In the genomic region with DNA sequence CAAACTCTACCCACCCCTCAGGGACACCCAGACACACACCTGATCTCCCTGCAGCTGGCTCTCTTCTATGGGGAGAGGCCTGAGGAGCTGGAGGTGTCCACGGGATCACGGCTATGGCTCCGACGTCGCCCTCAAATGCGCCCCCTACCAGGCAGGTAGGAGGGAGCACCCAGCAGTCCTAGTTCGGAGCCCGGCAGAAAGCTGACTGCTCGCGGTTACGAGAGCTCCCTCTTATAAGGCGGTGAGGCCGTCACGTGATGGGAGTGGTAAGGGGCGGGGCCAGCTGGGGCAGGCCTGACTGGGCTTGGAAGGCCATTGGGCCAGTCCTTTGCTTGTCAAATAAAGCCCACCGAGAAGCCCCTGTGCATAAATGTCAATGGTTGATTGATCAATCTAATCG, we compare ENCODE assay signal across 2 cellular contexts.
TF ChIP-seq lines count a peak whose summit lies in the region.

A gene (minus strand): TSS at position 207 of the 400 bp plus-strand sequence. CDS start 681 bp downstream, outside the sequence.

TF ChIP-seq in Ishikawa, 13 proteins besides CTCF, POLR2A, EP300 and RAD21 (continued from another document):
- TF ChIP-seq, protein P1, sequence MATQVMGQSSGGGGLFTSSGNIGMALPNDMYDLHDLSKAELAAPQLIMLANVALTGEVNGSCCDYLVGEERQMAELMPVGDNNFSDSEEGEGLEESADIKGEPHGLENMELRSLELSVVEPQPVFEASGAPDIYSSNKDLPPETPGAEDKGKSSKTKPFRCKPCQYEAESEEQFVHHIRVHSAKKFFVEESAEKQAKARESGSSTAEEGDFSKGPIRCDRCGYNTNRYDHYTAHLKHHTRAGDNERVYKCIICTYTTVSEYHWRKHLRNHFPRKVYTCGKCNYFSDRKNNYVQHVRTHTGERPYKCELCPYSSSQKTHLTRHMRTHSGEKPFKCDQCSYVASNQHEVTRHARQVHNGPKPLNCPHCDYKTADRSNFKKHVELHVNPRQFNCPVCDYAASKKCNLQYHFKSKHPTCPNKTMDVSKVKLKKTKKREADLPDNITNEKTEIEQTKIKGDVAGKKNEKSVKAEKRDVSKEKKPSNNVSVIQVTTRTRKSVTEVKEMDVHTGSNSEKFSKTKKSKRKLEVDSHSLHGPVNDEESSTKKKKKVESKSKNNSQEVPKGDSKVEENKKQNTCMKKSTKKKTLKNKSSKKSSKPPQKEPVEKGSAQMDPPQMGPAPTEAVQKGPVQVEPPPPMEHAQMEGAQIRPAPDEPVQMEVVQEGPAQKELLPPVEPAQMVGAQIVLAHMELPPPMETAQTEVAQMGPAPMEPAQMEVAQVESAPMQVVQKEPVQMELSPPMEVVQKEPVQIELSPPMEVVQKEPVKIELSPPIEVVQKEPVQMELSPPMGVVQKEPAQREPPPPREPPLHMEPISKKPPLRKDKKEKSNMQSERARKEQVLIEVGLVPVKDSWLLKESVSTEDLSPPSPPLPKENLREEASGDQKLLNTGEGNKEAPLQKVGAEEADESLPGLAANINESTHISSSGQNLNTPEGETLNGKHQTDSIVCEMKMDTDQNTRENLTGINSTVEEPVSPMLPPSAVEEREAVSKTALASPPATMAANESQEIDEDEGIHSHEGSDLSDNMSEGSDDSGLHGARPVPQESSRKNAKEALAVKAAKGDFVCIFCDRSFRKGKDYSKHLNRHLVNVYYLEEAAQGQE (IDR thresholded peaks at IDR 0.05; ENCODE audit: low read depth), result no peak

TF ChIP-seq in K562, 482 proteins besides CTCF, POLR2A, EP300 and RAD21 (continued from another document):
- TF ChIP-seq ATF1 (CRISPR knock-in tag; IDR thresholded peaks at IDR 0.05), result no peak
- TF ChIP-seq ATF1 (tag; IDR thresholded peaks at IDR 0.05), result no peak
- TF ChIP-seq KLF10 (CRISPR knock-in tag; IDR thresholded peaks at IDR 0.05), result no peak
- TF ChIP-seq, protein P2, sequence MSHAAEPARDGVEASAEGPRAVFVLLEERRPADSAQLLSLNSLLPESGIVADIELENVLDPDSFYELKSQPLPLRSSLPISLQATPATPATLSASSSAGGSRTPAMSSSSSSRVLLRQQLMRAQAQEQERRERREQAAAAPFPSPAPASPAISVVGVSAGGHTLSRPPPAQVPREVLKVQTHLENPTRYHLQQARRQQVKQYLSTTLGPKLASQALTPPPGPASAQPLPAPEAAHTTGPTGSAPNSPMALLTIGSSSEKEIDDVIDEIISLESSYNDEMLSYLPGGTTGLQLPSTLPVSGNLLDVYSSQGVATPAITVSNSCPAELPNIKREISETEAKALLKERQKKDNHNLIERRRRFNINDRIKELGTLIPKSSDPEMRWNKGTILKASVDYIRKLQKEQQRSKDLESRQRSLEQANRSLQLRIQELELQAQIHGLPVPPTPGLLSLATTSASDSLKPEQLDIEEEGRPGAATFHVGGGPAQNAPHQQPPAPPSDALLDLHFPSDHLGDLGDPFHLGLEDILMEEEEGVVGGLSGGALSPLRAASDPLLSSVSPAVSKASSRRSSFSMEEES (CRISPR knock-in tag; IDR thresholded peaks at IDR 0.05), result peak; percentile 34; the same call in 1 of the 2 replicates
- TF ChIP-seq TARDBP (IDR thresholded peaks at IDR 0.05), result no peak
- no peak for TF ChIP-seq TBP (optimal IDR thresholded peaks at IDR 0.05; ENCODE audit: low read depth, low read length)
- no peak for TF ChIP-seq SIN3B (IDR thresholded peaks at IDR 0.05; ENCODE audit: low read depth)
- TF ChIP-seq RAD51 (IDR thresholded peaks at IDR 0.05; ENCODE audit: borderline replicate concordance, low read depth), result peak; percentile 25; the same call in 1 of the 2 replicates
- TF ChIP-seq FUS (optimal IDR thresholded peaks at IDR 0.05; ENCODE audit: low read depth, low read length), result no peak
- TF ChIP-seq SAFB2 (IDR thresholded peaks at IDR 0.05; ENCODE audit: borderline replicate concordance, low read depth, low read length, severe bottlenecking), result no peak
- TF ChIP-seq KAT2B (IDR thresholded peaks at IDR 0.05; ENCODE audit: low read depth, low read length), result no peak
- no peak for TF ChIP-seq ZNF311 (CRISPR knock-in tag; IDR thresholded peaks at IDR 0.05)
- TF ChIP-seq, protein P3, sequence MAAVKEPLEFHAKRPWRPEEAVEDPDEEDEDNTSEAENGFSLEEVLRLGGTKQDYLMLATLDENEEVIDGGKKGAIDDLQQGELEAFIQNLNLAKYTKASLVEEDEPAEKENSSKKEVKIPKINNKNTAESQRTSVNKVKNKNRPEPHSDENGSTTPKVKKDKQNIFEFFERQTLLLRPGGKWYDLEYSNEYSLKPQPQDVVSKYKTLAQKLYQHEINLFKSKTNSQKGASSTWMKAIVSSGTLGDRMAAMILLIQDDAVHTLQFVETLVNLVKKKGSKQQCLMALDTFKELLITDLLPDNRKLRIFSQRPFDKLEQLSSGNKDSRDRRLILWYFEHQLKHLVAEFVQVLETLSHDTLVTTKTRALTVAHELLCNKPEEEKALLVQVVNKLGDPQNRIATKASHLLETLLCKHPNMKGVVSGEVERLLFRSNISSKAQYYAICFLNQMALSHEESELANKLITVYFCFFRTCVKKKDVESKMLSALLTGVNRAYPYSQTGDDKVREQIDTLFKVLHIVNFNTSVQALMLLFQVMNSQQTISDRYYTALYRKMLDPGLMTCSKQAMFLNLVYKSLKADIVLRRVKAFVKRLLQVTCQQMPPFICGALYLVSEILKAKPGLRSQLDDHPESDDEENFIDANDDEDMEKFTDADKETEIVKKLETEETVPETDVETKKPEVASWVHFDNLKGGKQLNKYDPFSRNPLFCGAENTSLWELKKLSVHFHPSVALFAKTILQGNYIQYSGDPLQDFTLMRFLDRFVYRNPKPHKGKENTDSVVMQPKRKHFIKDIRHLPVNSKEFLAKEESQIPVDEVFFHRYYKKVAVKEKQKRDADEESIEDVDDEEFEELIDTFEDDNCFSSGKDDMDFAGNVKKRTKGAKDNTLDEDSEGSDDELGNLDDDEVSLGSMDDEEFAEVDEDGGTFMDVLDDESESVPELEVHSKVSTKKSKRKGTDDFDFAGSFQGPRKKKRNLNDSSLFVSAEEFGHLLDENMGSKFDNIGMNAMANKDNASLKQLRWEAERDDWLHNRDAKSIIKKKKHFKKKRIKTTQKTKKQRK (IDR thresholded peaks at IDR 0.05; ENCODE audit: borderline replicate concordance, low read depth, low read length), result no peak
- no peak for TF ChIP-seq ETV6 (IDR thresholded peaks at IDR 0.05; ENCODE audit: borderline replicate concordance in 1 of 2, low read depth in 2 of 2, low read length in 1 of 2)
- TF ChIP-seq ETV6 (CRISPR knock-in tag; IDR thresholded peaks at IDR 0.05; ENCODE audit: borderline replicate concordance), result no peak
- no peak for TF ChIP-seq ZFP1 (CRISPR knock-in tag; IDR thresholded peaks at IDR 0.05)
- TF ChIP-seq ZNF224 (CRISPR knock-in tag; IDR thresholded peaks at IDR 0.05), result no peak
- TF ChIP-seq SMARCE1 (IDR thresholded peaks at IDR 0.05), result no peak
